25 cellular contexts compared by ENCODE assay signal in genomic region chr2:135225781-135226180, GRCh38.
"Had no signal": no experiment of that assay in that cellular context is flagged by ENCODE, and none has a peak within 500 bp of the region (broad histone marks: within the 10 kb centered on the region; RNA-seq: fewer than 3 reads in every experiment).

No MANE protein-coding gene starts in this region.

- H3K27ac ChIP-seq: epithelial cell of prostate, esophagus muscularis mucosa, gastroesophageal sphincter, left ventricle myocardium inferior, neural progenitor cell, ovary, right atrium auricular region, sigmoid colon, suprapubic skin, thyroid gland, vagina had no signal

- H3K4me2 ChIP-seq: neural progenitor cell, smooth muscle cell had no signal

- ATAC-seq: effector memory CD8-positive, alpha-beta T cell; gastroesophageal sphincter; left cardiac atrium; natural killer cell treated with Interleukin-12 subunit alpha and Interleukin-12 subunit beta and Interleukin-15 and Interleukin-18, amount 100 ng/mL, for 72 hours had no signal

- H3K4me3 ChIP-seq: esophagus muscularis mucosa, gastroesophageal sphincter, left ventricle myocardium inferior, lung, neural progenitor cell, ovary, right atrium auricular region, sigmoid colon, smooth muscle cell, suprapubic skin, thyroid gland, vagina had no signal

- H3K9ac ChIP-seq: neural progenitor cell had no signal

- H3K9me3 Mint-ChIP-seq: dendritic cell treated with granulocyte-macrophage colony-stimulating factor and Interleukin-4, amounts not matched to agents 40 ng/mL and 50 ng/mL, for 4 days; effector memory CD8-positive, alpha-beta T cell; natural killer cell treated with Interleukin-12 subunit alpha and Interleukin-12 subunit beta and Interleukin-15 and Interleukin-18, amount 100 ng/mL, for 72 hours; neural progenitor cell; type B pancreatic cell had no signal

- FAIRE-seq: colon, kidney had no signal

- H3K4me3 Mint-ChIP-seq: dendritic cell treated with granulocyte-macrophage colony-stimulating factor and Interleukin-4, amounts not matched to agents 40 ng/mL and 50 ng/mL, for 4 days; effector memory CD8-positive, alpha-beta T cell; natural killer cell treated with Interleukin-12 subunit alpha and Interleukin-12 subunit beta and Interleukin-15 and Interleukin-18, amount 100 ng/mL, for 72 hours; neural progenitor cell; type B pancreatic cell had no signal

- H3K4me1 ChIP-seq: gastroesophageal sphincter, left ventricle myocardium inferior, neural progenitor cell, right atrium auricular region, suprapubic skin, thyroid gland, vagina had no signal

- H2AFZ ChIP-seq: neural progenitor cell had no signal

- DNase-seq: effector memory CD8-positive, alpha-beta T cell; kidney; left cardiac atrium; left ventricle myocardium inferior; mesenchymal stem cell; midbrain; nucleus accumbens; ovary; sigmoid colon; stimulated activated CD4-positive, alpha-beta T cell treated with anti-CD3 and anti-CD28 coated beads, Interleukin-2, amount 100 ng/mL, for 48 hours; stimulated activated naive CD4-positive, alpha-beta T cell treated with Interleukin-2 at 50 U/mL for 16 hours; thyroid gland had no signal

- H3K27ac Mint-ChIP-seq: dendritic cell treated with granulocyte-macrophage colony-stimulating factor and Interleukin-4, amounts not matched to agents 40 ng/mL and 50 ng/mL, for 4 days; effector memory CD8-positive, alpha-beta T cell; natural killer cell treated with Interleukin-12 subunit alpha and Interleukin-12 subunit beta and Interleukin-15 and Interleukin-18, amount 100 ng/mL, for 72 hours; neural progenitor cell; type B pancreatic cell had no signal

- H3K27me3 ChIP-seq: esophagus muscularis mucosa, gastroesophageal sphincter, neural progenitor cell, ovary, right atrium auricular region, sigmoid colon, suprapubic skin, thyroid gland, vagina had no signal

- H3K9me3 ChIP-seq: esophagus muscularis mucosa, gastroesophageal sphincter, left ventricle myocardium inferior, ovary, right atrium auricular region, sigmoid colon, suprapubic skin, thyroid gland, vagina had no signal

- H3K27me3 Mint-ChIP-seq: dendritic cell treated with granulocyte-macrophage colony-stimulating factor and Interleukin-4, amounts not matched to agents 40 ng/mL and 50 ng/mL, for 4 days; effector memory CD8-positive, alpha-beta T cell; natural killer cell treated with Interleukin-12 subunit alpha and Interleukin-12 subunit beta and Interleukin-15 and Interleukin-18, amount 100 ng/mL, for 72 hours; type B pancreatic cell had no signal

- H3K36me3 ChIP-seq: esophagus muscularis mucosa, neural progenitor cell, ovary, right atrium auricular region, sigmoid colon, suprapubic skin, thyroid gland, vagina had no signal
